Comparison of ENCODE assay signal across 1 cellular context in the genomic region with DNA sequence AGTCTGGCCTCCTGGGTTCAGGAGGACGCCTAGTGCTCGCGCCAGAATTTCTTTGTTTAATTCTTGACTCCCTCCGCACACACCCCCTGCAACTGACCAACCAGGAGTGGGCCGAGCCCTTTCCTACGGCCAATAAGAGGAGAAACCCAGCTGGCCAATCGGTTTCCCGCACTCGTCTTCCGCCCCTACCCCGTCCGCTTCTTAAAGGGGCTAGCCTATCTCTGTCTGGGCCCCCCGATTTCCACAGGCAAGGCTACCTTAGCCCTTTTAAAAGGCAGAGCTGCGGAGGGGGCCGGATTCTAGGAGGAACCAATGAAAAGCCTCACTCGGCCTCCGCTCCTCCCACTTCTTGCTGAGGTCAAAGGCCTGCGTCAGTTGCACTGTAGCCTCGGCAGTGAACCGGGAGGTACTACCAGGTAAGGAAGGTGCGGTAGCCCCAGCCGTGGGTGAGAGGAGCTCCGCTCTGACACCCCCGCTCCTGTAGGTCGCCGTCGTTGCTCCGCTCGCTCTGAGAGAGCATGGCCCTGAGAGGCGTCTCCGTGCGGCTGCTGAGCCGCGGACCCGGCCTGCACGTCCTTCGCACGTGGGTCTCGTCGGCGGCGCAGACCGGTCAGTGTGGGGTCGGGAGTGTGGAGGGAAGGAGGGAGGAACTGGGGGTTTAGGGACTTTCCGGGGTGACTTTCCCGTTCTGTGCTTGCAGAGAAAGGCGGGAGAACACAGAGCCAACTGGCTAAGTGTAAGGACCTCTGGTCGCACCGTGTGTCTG.
A peak's percentile ranks its signal among the peaks of the same experiment; 100 is the strongest.
TF ChIP-seq lines count a peak whose summit lies in the region.

A gene (plus strand): TSS at position 374 of the 766 bp plus-strand sequence. CDS start 145 bp downstream, at position 519.

TF ChIP-seq in HepG2, 621 proteins besides CTCF, POLR2A, EP300 and RAD21 (continued from another document and continues in another):
- TF ChIP-seq, protein P1, sequence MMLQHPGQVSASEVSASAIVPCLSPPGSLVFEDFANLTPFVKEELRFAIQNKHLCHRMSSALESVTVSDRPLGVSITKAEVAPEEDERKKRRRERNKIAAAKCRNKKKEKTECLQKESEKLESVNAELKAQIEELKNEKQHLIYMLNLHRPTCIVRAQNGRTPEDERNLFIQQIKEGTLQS (CRISPR knock-in tag; IDR thresholded peaks at IDR 0.05) = 0 out of 2 replicates have a peak, but pooled peaks have one; percentile 27
- TF ChIP-seq SPEN (CRISPR knock-in tag; IDR thresholded peaks at IDR 0.05; ENCODE audit: low read depth) (peak; percentile 35; the same call in 1 of the 2 replicates), SIX4 (CRISPR knock-in tag; IDR thresholded peaks at IDR 0.05) (0 out of 2 replicates have a peak, but pooled peaks have one; percentile 10), SAFB2 (CRISPR knock-in tag; IDR thresholded peaks at IDR 0.05; ENCODE audit: borderline replicate concordance, low read depth) (0 out of 2 replicates have a peak, but pooled peaks have one; percentile 59), PITX1 (CRISPR knock-in tag; IDR thresholded peaks at IDR 0.05) (peak; percentile 12; the same call in 1 of the 2 replicates), HNF4G (IDR thresholded peaks at IDR 0.05; ENCODE audit: borderline replicate concordance, low read depth, low read length) (no peak), HNF4G (CRISPR knock-in tag; IDR thresholded peaks at IDR 0.05; ENCODE audit: borderline replicate concordance, low read depth) (peak; percentile 60; the same call in 1 of the 2 replicates), KLF6 (CRISPR knock-in tag; IDR thresholded peaks at IDR 0.05) (no peak; the same call in 1 of the 2 replicates), HCFC1 (IDR thresholded peaks at IDR 0.05; ENCODE audit: low read depth, low read length) (peak; percentile 50), NR2C2 (CRISPR knock-in tag; IDR thresholded peaks at IDR 0.05; ENCODE audit: borderline replicate concordance) (peak; percentile 91), NCOA2 (CRISPR knock-in tag; IDR thresholded peaks at IDR 0.05) (0 out of 2 replicates have a peak, but pooled peaks have one; percentile 12), MYC (CRISPR knock-in tag; IDR thresholded peaks at IDR 0.05; ENCODE audit: borderline replicate concordance) (peak; percentile 87; the same call in 1 of the 2 replicates), ZNF382 (CRISPR knock-in tag; IDR thresholded peaks at IDR 0.05; ENCODE audit: borderline replicate concordance) (no peak), ZNF772 (CRISPR knock-in tag; IDR thresholded peaks at IDR 0.05) (peak; percentile 60; the same call in 1 of the 2 replicates), ARHGAP35 (CRISPR knock-in tag; IDR thresholded peaks at IDR 0.05; ENCODE audit: borderline replicate concordance) (peak; percentile 56; the same call in 1 of the 2 replicates), ZNF33A (CRISPR knock-in tag; IDR thresholded peaks at IDR 0.05; ENCODE audit: borderline replicate concordance) (peak; percentile 77; the same call in 1 of the 2 replicates), GTF3A (CRISPR knock-in tag; conservative IDR thresholded peaks at IDR 0.05) (0 out of 2 replicates have a peak, but pooled peaks have one; percentile 46), RBM39 (IDR thresholded peaks at IDR 0.05; ENCODE audit: low read depth, low read length, poor library complexity, severe bottlenecking) (peak; percentile 82), ZNF768 (CRISPR knock-in tag; IDR thresholded peaks at IDR 0.05) (peak; percentile 45; the same call in 1 of the 2 replicates), RFXAP (CRISPR knock-in tag; IDR thresholded peaks at IDR 0.05; ENCODE audit: borderline replicate concordance) (peak; percentile 45; the same call in 1 of the 2 replicates), ZMYM4 (CRISPR knock-in tag; IDR thresholded peaks at IDR 0.05) (peak; percentile 73), BCL6 (CRISPR knock-in tag; IDR thresholded peaks at IDR 0.05) (peak; percentile 25; the same call in 1 of the 2 replicates), ERF (CRISPR knock-in tag; IDR thresholded peaks at IDR 0.05) (0 out of 2 replicates have a peak, but pooled peaks have one; percentile 29), ZNF703 (CRISPR knock-in tag; IDR thresholded peaks at IDR 0.05; ENCODE audit: borderline replicate concordance) (0 out of 2 replicates have a peak, but pooled peaks have one; percentile 59), ZNF780A (CRISPR knock-in tag; IDR thresholded peaks at IDR 0.05) (no peak), ZFP90 (CRISPR knock-in tag; IDR thresholded peaks at IDR 0.05; ENCODE audit: borderline replicate concordance) (no peak), ZNF749 (CRISPR knock-in tag; IDR thresholded peaks at IDR 0.05; ENCODE audit: borderline replicate concordance) (peak; percentile 20; the same call in 1 of the 2 replicates), TGIF2 (CRISPR knock-in tag; IDR thresholded peaks at IDR 0.05) (0 out of 2 replicates have a peak, but pooled peaks have one; percentile 53), ZFYVE20 (CRISPR knock-in tag; IDR thresholded peaks at IDR 0.05; ENCODE audit: borderline replicate concordance, low read depth) (no peak), KDM2A (CRISPR knock-in tag; IDR thresholded peaks at IDR 0.05; ENCODE audit: borderline replicate concordance, low read depth) (peak; percentile 70; the same call in 1 of the 2 replicates), KDM5B (CRISPR knock-in tag; IDR thresholded peaks at IDR 0.05; ENCODE audit: borderline replicate concordance) (peak; percentile 92), ZNF496 (CRISPR knock-in tag; IDR thresholded peaks at IDR 0.05; ENCODE audit: insufficient replicate concordance) (no peak), POLR2AphosphoS2 (IDR thresholded peaks at IDR 0.05; ENCODE audit: low read depth, low read length) (no peak), ZMYM3 (CRISPR knock-in tag; IDR thresholded peaks at IDR 0.05) (no peak), AKAP8 (CRISPR knock-in tag; IDR thresholded peaks at IDR 0.05) (peak; percentile 72; the same call in 1 of the 2 replicates)
- TF ChIP-seq, protein P2, sequence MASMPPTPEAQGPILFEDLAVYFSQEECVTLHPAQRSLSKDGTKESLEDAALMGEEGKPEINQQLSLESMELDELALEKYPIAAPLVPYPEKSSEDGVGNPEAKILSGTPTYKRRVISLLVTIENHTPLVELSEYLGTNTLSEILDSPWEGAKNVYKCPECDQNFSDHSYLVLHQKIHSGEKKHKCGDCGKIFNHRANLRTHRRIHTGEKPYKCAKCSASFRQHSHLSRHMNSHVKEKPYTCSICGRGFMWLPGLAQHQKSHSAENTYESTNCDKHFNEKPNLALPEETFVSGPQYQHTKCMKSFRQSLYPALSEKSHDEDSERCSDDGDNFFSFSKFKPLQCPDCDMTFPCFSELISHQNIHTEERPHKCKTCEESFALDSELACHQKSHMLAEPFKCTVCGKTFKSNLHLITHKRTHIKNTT (CRISPR knock-in tag; IDR thresholded peaks at IDR 0.05) = no peak
- TF ChIP-seq, protein P3, sequence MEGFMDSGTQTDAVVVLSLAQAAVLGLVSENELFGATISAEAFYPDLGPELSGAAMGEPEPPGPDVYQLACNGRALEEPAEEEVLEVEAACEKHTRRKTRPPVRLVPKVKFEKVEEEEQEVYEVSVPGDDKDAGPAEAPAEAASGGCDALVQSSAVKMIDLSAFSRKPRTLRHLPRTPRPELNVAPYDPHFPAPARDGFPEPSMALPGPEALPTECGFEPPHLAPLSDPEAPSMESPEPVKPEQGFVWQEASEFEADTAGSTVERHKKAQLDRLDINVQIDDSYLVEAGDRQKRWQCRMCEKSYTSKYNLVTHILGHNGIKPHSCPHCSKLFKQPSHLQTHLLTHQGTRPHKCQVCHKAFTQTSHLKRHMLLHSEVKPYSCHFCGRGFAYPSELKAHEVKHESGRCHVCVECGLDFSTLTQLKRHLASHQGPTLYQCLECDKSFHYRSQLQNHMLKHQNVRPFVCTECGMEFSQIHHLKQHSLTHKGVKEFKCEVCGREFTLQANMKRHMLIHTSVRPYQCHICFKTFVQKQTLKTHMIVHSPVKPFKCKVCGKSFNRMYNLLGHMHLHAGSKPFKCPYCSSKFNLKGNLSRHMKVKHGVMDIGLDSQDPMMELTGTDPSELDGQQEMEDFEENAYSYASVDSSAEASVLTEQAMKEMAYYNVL (CRISPR knock-in tag; IDR thresholded peaks at IDR 0.05; ENCODE audit: borderline replicate concordance) = 0 out of 2 replicates have a peak, but pooled peaks have one; percentile 79
- TF ChIP-seq, protein P4, sequence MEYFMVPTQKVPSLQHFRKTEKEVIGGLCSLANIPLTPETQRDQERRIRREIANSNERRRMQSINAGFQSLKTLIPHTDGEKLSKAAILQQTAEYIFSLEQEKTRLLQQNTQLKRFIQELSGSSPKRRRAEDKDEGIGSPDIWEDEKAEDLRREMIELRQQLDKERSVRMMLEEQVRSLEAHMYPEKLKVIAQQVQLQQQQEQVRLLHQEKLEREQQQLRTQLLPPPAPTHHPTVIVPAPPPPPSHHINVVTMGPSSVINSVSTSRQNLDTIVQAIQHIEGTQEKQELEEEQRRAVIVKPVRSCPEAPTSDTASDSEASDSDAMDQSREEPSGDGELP (IDR thresholded peaks at IDR 0.05; ENCODE audit: borderline replicate concordance, low read depth) = peak; percentile 37; the same call in 1 of the 2 replicates
- TF ChIP-seq, protein P5, sequence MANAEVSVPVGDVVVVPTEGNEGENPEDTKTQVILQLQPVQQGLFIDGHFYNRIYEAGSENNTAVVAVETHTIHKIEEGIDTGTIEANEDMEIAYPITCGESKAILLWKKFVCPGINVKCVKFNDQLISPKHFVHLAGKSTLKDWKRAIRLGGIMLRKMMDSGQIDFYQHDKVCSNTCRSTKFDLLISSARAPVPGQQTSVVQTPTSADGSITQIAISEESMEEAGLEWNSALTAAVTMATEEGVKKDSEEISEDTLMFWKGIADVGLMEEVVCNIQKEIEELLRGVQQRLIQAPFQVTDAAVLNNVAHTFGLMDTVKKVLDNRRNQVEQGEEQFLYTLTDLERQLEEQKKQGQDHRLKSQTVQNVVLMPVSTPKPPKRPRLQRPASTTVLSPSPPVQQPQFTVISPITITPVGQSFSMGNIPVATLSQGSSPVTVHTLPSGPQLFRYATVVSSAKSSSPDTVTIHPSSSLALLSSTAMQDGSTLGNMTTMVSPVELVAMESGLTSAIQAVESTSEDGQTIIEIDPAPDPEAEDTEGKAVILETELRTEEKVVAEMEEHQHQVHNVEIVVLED (CRISPR knock-in tag; IDR thresholded peaks at IDR 0.05; ENCODE audit: borderline replicate concordance) = peak; percentile 61; the same call in 1 of the 2 replicates
- TF ChIP-seq, protein P6, sequence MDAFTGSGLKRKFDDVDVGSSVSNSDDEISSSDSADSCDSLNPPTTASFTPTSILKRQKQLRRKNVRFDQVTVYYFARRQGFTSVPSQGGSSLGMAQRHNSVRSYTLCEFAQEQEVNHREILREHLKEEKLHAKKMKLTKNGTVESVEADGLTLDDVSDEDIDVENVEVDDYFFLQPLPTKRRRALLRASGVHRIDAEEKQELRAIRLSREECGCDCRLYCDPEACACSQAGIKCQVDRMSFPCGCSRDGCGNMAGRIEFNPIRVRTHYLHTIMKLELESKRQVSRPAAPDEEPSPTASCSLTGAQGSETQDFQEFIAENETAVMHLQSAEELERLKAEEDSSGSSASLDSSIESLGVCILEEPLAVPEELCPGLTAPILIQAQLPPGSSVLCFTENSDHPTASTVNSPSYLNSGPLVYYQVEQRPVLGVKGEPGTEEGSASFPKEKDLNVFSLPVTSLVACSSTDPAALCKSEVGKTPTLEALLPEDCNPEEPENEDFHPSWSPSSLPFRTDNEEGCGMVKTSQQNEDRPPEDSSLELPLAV (CRISPR knock-in tag; conservative IDR thresholded peaks at IDR 0.05; ENCODE audit: low read depth) = no peak
- TF ChIP-seq, protein P7, sequence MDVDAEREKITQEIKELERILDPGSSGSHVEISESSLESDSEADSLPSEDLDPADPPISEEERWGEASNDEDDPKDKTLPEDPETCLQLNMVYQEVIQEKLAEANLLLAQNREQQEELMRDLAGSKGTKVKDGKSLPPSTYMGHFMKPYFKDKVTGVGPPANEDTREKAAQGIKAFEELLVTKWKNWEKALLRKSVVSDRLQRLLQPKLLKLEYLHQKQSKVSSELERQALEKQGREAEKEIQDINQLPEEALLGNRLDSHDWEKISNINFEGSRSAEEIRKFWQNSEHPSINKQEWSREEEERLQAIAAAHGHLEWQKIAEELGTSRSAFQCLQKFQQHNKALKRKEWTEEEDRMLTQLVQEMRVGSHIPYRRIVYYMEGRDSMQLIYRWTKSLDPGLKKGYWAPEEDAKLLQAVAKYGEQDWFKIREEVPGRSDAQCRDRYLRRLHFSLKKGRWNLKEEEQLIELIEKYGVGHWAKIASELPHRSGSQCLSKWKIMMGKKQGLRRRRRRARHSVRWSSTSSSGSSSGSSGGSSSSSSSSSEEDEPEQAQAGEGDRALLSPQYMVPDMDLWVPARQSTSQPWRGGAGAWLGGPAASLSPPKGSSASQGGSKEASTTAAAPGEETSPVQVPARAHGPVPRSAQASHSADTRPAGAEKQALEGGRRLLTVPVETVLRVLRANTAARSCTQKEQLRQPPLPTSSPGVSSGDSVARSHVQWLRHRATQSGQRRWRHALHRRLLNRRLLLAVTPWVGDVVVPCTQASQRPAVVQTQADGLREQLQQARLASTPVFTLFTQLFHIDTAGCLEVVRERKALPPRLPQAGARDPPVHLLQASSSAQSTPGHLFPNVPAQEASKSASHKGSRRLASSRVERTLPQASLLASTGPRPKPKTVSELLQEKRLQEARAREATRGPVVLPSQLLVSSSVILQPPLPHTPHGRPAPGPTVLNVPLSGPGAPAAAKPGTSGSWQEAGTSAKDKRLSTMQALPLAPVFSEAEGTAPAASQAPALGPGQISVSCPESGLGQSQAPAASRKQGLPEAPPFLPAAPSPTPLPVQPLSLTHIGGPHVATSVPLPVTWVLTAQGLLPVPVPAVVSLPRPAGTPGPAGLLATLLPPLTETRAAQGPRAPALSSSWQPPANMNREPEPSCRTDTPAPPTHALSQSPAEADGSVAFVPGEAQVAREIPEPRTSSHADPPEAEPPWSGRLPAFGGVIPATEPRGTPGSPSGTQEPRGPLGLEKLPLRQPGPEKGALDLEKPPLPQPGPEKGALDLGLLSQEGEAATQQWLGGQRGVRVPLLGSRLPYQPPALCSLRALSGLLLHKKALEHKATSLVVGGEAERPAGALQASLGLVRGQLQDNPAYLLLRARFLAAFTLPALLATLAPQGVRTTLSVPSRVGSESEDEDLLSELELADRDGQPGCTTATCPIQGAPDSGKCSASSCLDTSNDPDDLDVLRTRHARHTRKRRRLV (CRISPR knock-in tag; IDR thresholded peaks at IDR 0.05) = peak; percentile 86; the same call in 1 of the 2 replicates
- TF ChIP-seq, protein P8, sequence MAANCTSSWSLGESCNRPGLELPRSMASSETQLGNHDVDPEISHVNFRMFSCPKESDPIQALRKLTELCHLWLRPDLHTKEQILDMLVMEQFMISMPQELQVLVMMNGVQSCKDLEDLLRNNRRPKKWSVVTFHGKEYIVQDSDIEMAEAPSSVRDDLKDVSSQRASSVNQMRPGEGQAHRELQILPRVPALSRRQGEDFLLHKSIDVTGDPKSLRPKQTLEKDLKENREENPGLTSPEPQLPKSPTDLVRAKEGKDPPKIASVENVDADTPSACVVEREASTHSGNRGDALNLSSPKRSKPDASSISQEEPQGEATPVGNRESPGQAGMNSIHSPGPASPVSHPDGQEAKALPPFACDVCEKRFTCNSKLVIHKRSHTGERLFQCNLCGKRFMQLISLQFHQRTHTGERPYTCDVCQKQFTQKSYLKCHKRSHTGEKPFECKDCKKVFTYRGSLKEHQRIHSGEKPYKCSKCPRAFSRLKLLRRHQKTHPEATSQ (CRISPR knock-in tag; IDR thresholded peaks at IDR 0.05; ENCODE audit: borderline replicate concordance) = no peak
- TF ChIP-seq, protein P9, sequence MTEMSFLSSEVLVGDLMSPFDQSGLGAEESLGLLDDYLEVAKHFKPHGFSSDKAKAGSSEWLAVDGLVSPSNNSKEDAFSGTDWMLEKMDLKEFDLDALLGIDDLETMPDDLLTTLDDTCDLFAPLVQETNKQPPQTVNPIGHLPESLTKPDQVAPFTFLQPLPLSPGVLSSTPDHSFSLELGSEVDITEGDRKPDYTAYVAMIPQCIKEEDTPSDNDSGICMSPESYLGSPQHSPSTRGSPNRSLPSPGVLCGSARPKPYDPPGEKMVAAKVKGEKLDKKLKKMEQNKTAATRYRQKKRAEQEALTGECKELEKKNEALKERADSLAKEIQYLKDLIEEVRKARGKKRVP (CRISPR knock-in tag; IDR thresholded peaks at IDR 0.05) = no peak
